13 cellular contexts compared by ENCODE assay signal in the genomic region with DNA sequence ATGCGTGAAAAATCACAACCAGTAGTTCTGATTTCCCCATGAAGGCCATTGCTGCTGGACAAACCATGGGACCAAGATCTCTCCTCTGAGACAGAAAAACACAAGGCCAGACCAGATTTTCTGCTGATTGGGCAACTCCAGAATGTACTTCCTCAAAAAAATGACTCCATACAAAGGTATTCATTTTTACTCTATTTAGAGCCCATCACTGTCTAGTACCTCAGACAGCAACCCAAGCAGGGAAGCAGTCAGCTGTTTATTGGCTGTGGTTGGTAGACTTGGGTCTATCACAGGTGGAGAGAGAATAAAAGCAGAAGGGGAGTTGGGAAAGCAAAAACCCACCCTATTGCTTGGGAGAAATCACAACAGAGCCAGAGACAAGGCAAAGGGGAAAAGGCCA.
A peak's percentile ranks its signal among the peaks of the same experiment; 100 is the strongest.
DNase-seq lines count a peak whose midpoint lies in the region; ATAC-seq, FAIRE-seq and TF ChIP-seq lines count a peak whose summit lies in the region.
"Had no signal": no experiment of that assay in that cellular context is flagged by ENCODE, and none has a peak within 500 bp of the region (broad histone marks: within the 10 kb centered on the region; RNA-seq: fewer than 3 reads in every experiment).

No MANE protein-coding gene starts in this region.

- H3K4me1 Mint-ChIP-seq in HFFc6 (ENCODE audit: low read depth) = no peaks in the 10 kb centered on the region
- H3K4me1 Mint-ChIP-seq: activated naive CD4-positive, alpha-beta T cell treated with anti-CD3 and anti-CD28 coated beads, Interleukin-2, amount 50 U/mL, for 24 hours; B cell had no signal

- H3K27me3 Mint-ChIP-seq in HFFc6 (ENCODE audit: insufficient read depth) = peaks cover 5% of the 10 kb centered on the region
- H3K27me3 Mint-ChIP-seq: activated naive CD4-positive, alpha-beta T cell treated with anti-CD3 and anti-CD28 coated beads, Interleukin-2, amount 50 U/mL, for 24 hours had no signal

- no peak for FAIRE-seq in HTR-8/SVneo (lab: Jason Lieb, UNC)
- FAIRE-seq: colon had no signal

- H3K36me3 Mint-ChIP-seq in HFFc6 (ENCODE audit: low read depth) = no peaks in the 10 kb centered on the region
- H3K36me3 Mint-ChIP-seq: activated naive CD4-positive, alpha-beta T cell treated with anti-CD3 and anti-CD28 coated beads, Interleukin-2, amount 50 U/mL, for 24 hours had no signal

- in situ Hi-C loops in ACHN (cut with HindIII; ENCODE audit: low pct_ligation_motif_present, low pct_unique_long_range_greater_than_20kb, low sequenced_read_pairs) = no loop called here

- no peak for TF ChIP-seq CTCF in HFFc6 (IDR thresholded peaks at IDR 0.05)

- H3K27ac Mint-ChIP-seq in HFFc6 = no peak overlapping the region
- H3K27ac Mint-ChIP-seq: activated naive CD4-positive, alpha-beta T cell treated with anti-CD3 and anti-CD28 coated beads, Interleukin-2, amount 50 U/mL, for 24 hours; B cell; T-helper 2 cell treated with Interferon-gamma antibody and Interleukin-4, amounts not matched to agents 5 μg/mL and 100 μg/mL, for 36 hours had no signal

- no peaks in the 10 kb centered on the region for H3K9me3 Mint-ChIP-seq in HFFc6
- H3K9me3 Mint-ChIP-seq: activated naive CD4-positive, alpha-beta T cell treated with anti-CD3 and anti-CD28 coated beads, Interleukin-2, amount 50 U/mL, for 24 hours; T-helper 2 cell treated with Interferon-gamma antibody and Interleukin-4, amounts not matched to agents 5 μg/mL and 100 μg/mL, for 36 hours had no signal

- no peak for ATAC-seq in HG03520 (IDR thresholded peaks at IDR 0.05; ENCODE audit: unreplicated experiment)
- ATAC-seq in GM19452 (IDR thresholded peaks at IDR 0.05; ENCODE audit: unreplicated experiment) = no peak
- ATAC-seq: stimulated activated naive CD8-positive, alpha-beta T cell treated with anti-CD3 and anti-CD28 coated beads, Interleukin-15, Interleukin-2, amounts not matched to agents 100 U/mL and 50 U/mL, for 24 hours had no signal

- no peak overlapping the region for H3K4me3 Mint-ChIP-seq in HFFc6
- H3K4me3 Mint-ChIP-seq: activated naive CD4-positive, alpha-beta T cell treated with anti-CD3 and anti-CD28 coated beads, Interleukin-2, amount 50 U/mL, for 24 hours; B cell; T-helper 2 cell treated with Interferon-gamma antibody and Interleukin-4, amounts not matched to agents 5 μg/mL and 100 μg/mL, for 36 hours had no signal

- DNase-seq in ACHN = peak; percentile 48
- peak; percentile 8 for DNase-seq in HFFc6
- peak; percentile 8 for DNase-seq in SIG-M5 (lab: John Stamatoyannopoulos, UW)
- peak; percentile 18 for DNase-seq in glomerular visceral epithelial cell (ENCODE audit: extremely low spot score)
- no peak for DNase-seq in HTR-8/SVneo (ENCODE audit: insufficient read length, low spot score)
- DNase-seq in activated T-cell treated with anti-CD3 and anti-CD28 coated beads, Interleukin-2, amount 50 U/mL, for 1 hour = no peak
- DNase-seq: stimulated activated naive CD8-positive, alpha-beta T cell treated with anti-CD3 and anti-CD28 coated beads, Interleukin-15, Interleukin-2, amounts not matched to agents 100 U/mL and 50 U/mL, for 24 hours had no signal

Comparison
In these comparisons a context has a peak if more than half of its experiments do, and no peak if none do; other contexts are left out.
1. DNase-seq: peak in ACHN (single experiment), HFFc6 (single experiment), SIG-M5 (single experiment) and glomerular visceral epithelial cell (single experiment); none in HTR-8/SVneo (single experiment) and activated T-cell treated with anti-CD3 and anti-CD28 coated beads, Interleukin-2, amount 50 U/mL, for 1 hour (single experiment).